ENCODE assay signal across 10 cellular contexts in genomic region chr6:51350308-51350904, GRCh38.
DNase-seq lines count a peak whose midpoint lies in the region; ATAC-seq lines count a peak whose summit lies in the region.
"Had no signal": no experiment of that assay in that cellular context is flagged by ENCODE, and none has a peak within 500 bp of the region (broad histone marks: within the 10 kb centered on the region; RNA-seq: fewer than 3 reads in every experiment).

No MANE protein-coding gene starts in this region.

- POLR2A ChIA-PET in activated CD4-positive, alpha-beta T cell treated with anti-CD3 and anti-CD28 coated beads, Interleukin-2, amount 10 ng/mL, durations not matched to agents 7 days and 5 days (lab: Charles Lee), result no interaction called here

- H3K4me3 ChIP-seq in adipocyte (ENCODE audit: low read length), result no peak overlapping the region

- H3K27ac Mint-ChIP-seq in activated CD4-positive, alpha-beta T cell treated with anti-CD3 and anti-CD28 coated beads, Interleukin-2, amount 10 ng/mL, durations not matched to agents 7 days and 5 days, result no peak overlapping the region

- no peaks in the 10 kb centered on the region for H3K9me3 Mint-ChIP-seq in activated CD4-positive, alpha-beta T cell treated with anti-CD3 and anti-CD28 coated beads, Interleukin-2, amount 10 ng/mL, durations not matched to agents 7 days and 5 days

- H3K9ac ChIP-seq in adipocyte (ENCODE audit: low read length), result no peak overlapping the region

- no peaks in the 10 kb centered on the region for H3K4me1 ChIP-seq in adipocyte (ENCODE audit: control insufficient read depth, insufficient read depth, low read length)

- CTCF ChIA-PET in activated CD4-positive, alpha-beta T cell treated with anti-CD3 and anti-CD28 coated beads, Interleukin-2, amount 10 ng/mL, durations not matched to agents 7 days and 5 days (lab: Charles Lee), result no interaction called here

- H3K36me3 Mint-ChIP-seq in activated CD4-positive, alpha-beta T cell treated with anti-CD3 and anti-CD28 coated beads, Interleukin-2, amount 10 ng/mL, durations not matched to agents 7 days and 5 days (ENCODE audit: low read depth), result no peaks in the 10 kb centered on the region

- no peaks in the 10 kb centered on the region for H3K4me1 Mint-ChIP-seq in activated CD4-positive, alpha-beta T cell treated with anti-CD3 and anti-CD28 coated beads, Interleukin-2, amount 10 ng/mL, durations not matched to agents 7 days and 5 days

- in situ Hi-C loops in G401 (cut with HindIII; ENCODE audit: low sequenced_read_pairs), result no loop called here

- H3K9me3 ChIP-seq in adipocyte (ENCODE audit: control insufficient read depth, low read length), result peaks cover 6% of the 10 kb centered on the region

- H3K4me3 Mint-ChIP-seq in activated CD4-positive, alpha-beta T cell treated with anti-CD3 and anti-CD28 coated beads, Interleukin-2, amount 10 ng/mL, durations not matched to agents 7 days and 5 days, result no peak overlapping the region

- no peaks in the 10 kb centered on the region for H3K27me3 Mint-ChIP-seq in activated CD4-positive, alpha-beta T cell treated with anti-CD3 and anti-CD28 coated beads, Interleukin-2, amount 10 ng/mL, durations not matched to agents 7 days and 5 days

- H3K36me3 ChIP-seq in adipocyte (ENCODE audit: control insufficient read depth, insufficient read depth, low read length, severe bottlenecking), result no peaks in the 10 kb centered on the region

- DNase-seq in CD1c-positive myeloid dendritic cell (ENCODE audit: extremely low spot score) (peak; percentile 30), adipocyte (ENCODE audit: low read depth) (peak; percentile 0), kidney tubule cell (ENCODE audit: low spot score) (peak; percentile 36), G401 (ENCODE audit: low spot score) (no peak), T-helper 9 cell (no peak)
- no peak for DNase-seq in activated CD4-positive, alpha-beta T cell treated with anti-CD3 and anti-CD28 coated beads, Interleukin-2, amount 10 ng/mL, durations not matched to agents 7 days and 5 days
- no peak for DNase-seq in activated CD4-positive, alpha-beta T cell treated with anti-CD3 and anti-CD28 coated beads for 48 hours
- DNase-seq: activated CD4-positive, alpha-beta T cell treated with anti-CD3 and anti-CD28 coated beads, Interleukin-2, amount 50 U/mL, for 4 hours; effector CD8-positive, alpha-beta T cell had no signal

- peak; percentile 56 for ATAC-seq in HG02885 (IDR thresholded peaks at IDR 0.05; ENCODE audit: poor library complexity, unreplicated experiment)

- peaks cover 4% of the 10 kb centered on the region for H3K27me3 ChIP-seq in adipocyte (replicated peaks; ENCODE audit: control insufficient read depth, insufficient read depth, low read length)

Comparison
In these comparisons a context has a peak if more than half of its experiments do, and no peak if none do; other contexts are left out.
1. DNase-seq: peak in CD1c-positive myeloid dendritic cell (single experiment), adipocyte (single experiment) and kidney tubule cell (single experiment); none in activated CD4-positive, alpha-beta T cell treated with anti-CD3 and anti-CD28 coated beads, Interleukin-2, amount 10 ng/mL, durations not matched to agents 7 days and 5 days (single experiment), G401 (single experiment), activated CD4-positive, alpha-beta T cell treated with anti-CD3 and anti-CD28 coated beads for 48 hours (single experiment) and T-helper 9 cell (single experiment).